Comparison of ENCODE assay signal across 18 cellular contexts in the genomic region with DNA sequence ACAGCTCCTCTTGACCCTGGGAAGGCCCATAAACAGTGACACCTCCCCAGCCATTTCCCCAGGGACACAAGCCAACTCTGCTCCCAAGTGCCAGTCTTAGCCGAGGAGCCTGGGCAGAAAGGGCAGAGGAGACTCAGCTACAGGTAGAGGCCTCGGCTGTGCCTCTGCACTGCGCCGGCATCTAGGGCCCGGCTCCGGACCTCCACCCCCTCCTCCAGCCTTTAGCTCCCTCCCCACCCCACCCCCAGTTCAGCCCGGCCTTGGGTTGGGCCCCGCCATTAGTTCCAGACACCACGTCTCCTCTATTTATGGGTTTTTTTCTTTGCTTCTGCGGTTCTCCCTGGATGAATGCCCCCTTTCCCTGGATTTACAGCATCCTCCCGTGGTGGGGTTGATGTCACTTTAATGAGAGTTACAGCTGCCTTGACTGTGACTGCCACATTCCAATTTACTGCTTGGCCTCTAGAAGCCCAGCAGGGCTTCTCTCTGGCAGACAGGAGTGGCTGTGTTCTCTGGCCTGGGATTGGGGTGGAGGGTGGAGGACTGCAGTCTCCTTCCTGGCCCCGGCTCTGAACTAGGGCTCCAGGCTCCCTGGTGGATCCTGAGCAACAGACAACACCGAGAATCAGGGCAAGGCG. TPM values are rescaled to one million over a fixed set of nuclear protein-coding genes. Genes with fewer than 3 reads are reported as not detected.
DNase-seq lines count a peak whose midpoint lies in the region; ATAC-seq and TF ChIP-seq lines count a peak whose summit lies in the region.
"Had no signal": no experiment of that assay in that cellular context is flagged by ENCODE, and none has a peak within 500 bp of the region (broad histone marks: within the 10 kb centered on the region; RNA-seq: fewer than 3 reads in every experiment).

No MANE protein-coding gene starts in this region.

- in situ Hi-C loops in ACHN (cut with HindIII; ENCODE audit: low pct_ligation_motif_present, low pct_unique_long_range_greater_than_20kb, low sequenced_read_pairs): no loop called here

- H3K4me3 Mint-ChIP-seq in WTC11: no peak overlapping the region; the same call in 1 of the 2 replicates
- H3K4me3 Mint-ChIP-seq in activated CD4-positive, alpha-beta memory T cell treated with anti-CD3 and anti-CD28 coated beads, Interleukin-2, amount 10 ng/mL, durations not matched to agents 7 days and 5 days: no peak overlapping the region
- H3K4me3 Mint-ChIP-seq: activated T-cell treated with anti-CD3 and anti-CD28 coated beads, Interleukin-2, amount 50 U/mL, for 72 hours had no signal

- TF ChIP-seq CTCF in WTC11 (IDR thresholded peaks at IDR 0.05): no peak
- TF ChIP-seq CTCF in omental fat pad (IDR thresholded peaks at IDR 0.05): no peak

- H3K4me1 Mint-ChIP-seq in WTC11: peaks cover 47% of the 10 kb centered on the region
- H3K4me1 Mint-ChIP-seq in activated CD4-positive, alpha-beta memory T cell treated with anti-CD3 and anti-CD28 coated beads, Interleukin-2, amount 10 ng/mL, durations not matched to agents 7 days and 5 days: no peaks in the 10 kb centered on the region

- no peaks in the 10 kb centered on the region for H3K9me3 Mint-ChIP-seq in WTC11
- no peaks in the 10 kb centered on the region for H3K9me3 Mint-ChIP-seq in activated CD4-positive, alpha-beta memory T cell treated with anti-CD3 and anti-CD28 coated beads, Interleukin-2, amount 10 ng/mL, durations not matched to agents 7 days and 5 days
- H3K9me3 Mint-ChIP-seq: activated T-cell treated with anti-CD3 and anti-CD28 coated beads, Interleukin-2, amount 50 U/mL, for 72 hours had no signal

- intact Hi-C loops in sciatic nerve (cut with DNase I): no loop called here

- no peak overlapping the region for H3K27ac Mint-ChIP-seq in WTC11
- H3K27ac Mint-ChIP-seq in activated CD4-positive, alpha-beta memory T cell treated with anti-CD3 and anti-CD28 coated beads, Interleukin-2, amount 10 ng/mL, durations not matched to agents 7 days and 5 days: no peak overlapping the region
- H3K27ac Mint-ChIP-seq: activated T-cell treated with anti-CD3 and anti-CD28 coated beads, Interleukin-2, amount 50 U/mL, for 72 hours had no signal

- POLR2A ChIA-PET in WTC11 (lab: Charles Lee): interaction anchor here (1.0 kb wide), 1 partner anchor 28 kb away, joined by 3 read pairs; no protein-coding TSS in a partner anchor
- POLR2A ChIA-PET in activated CD4-positive, alpha-beta memory T cell treated with anti-CD3 and anti-CD28 coated beads, Interleukin-2, amount 10 ng/mL, durations not matched to agents 7 days and 5 days (lab: Charles Lee): no interaction called here

- DNase-seq in EH (ENCODE audit: low read depth) (peak; percentile 80), WTC11 (ENCODE audit: low spot score) (no peak), iPS-NIHi11 (ENCODE audit: low spot score) (peak; percentile 62), sciatic nerve (ENCODE audit: low spot score) (no peak), SKM-1 (lab: John Stamatoyannopoulos, UW; ENCODE audit: unreplicated experiment) (no peak), omental fat pad (ENCODE audit: low spot score) (no peak), ACHN (no peak)
- DNase-seq in activated CD4-positive, alpha-beta memory T cell treated with anti-CD3 and anti-CD28 coated beads, Interleukin-2, amount 10 ng/mL, durations not matched to agents 7 days and 5 days: no peak
- DNase-seq: activated T-cell treated with anti-CD3 and anti-CD28 coated beads, Interleukin-2, amount 50 U/mL, for 72 hours; BE2C; DMS79 treated with DMSO at 0.1 percent for 48 hours; foreskin keratinocyte; Kasumi-1; kidney glomerular epithelial cell; NCI-H187 treated with DMSO at 0.1 percent for 48 hours; stimulated activated CD4-positive, alpha-beta T cell treated with anti-CD3 and anti-CD28 coated beads, Interleukin-15, amount 100 ng/mL, for 24 hours had no signal

- peaks cover 79% of the 10 kb centered on the region for H3K27me3 Mint-ChIP-seq in WTC11 (ENCODE audit: low read depth)
- H3K27me3 Mint-ChIP-seq in activated CD4-positive, alpha-beta memory T cell treated with anti-CD3 and anti-CD28 coated beads, Interleukin-2, amount 10 ng/mL, durations not matched to agents 7 days and 5 days: peaks cover 18% of the 10 kb centered on the region

- H3K36me3 Mint-ChIP-seq in WTC11: no peaks in the 10 kb centered on the region
- H3K36me3 Mint-ChIP-seq in activated CD4-positive, alpha-beta memory T cell treated with anti-CD3 and anti-CD28 coated beads, Interleukin-2, amount 10 ng/mL, durations not matched to agents 7 days and 5 days (ENCODE audit: low read depth): no peaks in the 10 kb centered on the region

- ATAC-seq in WTC11 (peak; percentile 70), sciatic nerve (peak; percentile 84), omental fat pad (ENCODE audit: low FRiP score) (no peak)
- ATAC-seq: activated T-cell treated with anti-CD3 and anti-CD28 coated beads, Interleukin-2, amount 50 U/mL, for 72 hours; foreskin keratinocyte; GM12878 had no signal

- CTCF ChIA-PET in WTC11 (lab: Charles Lee): interaction anchor here (0.6 to 11.0 kb wide), 13 partner anchors 10 to 306 kb away, joined by 3 to 109 read pairs (median 4); no protein-coding TSS in a partner anchor
- CTCF ChIA-PET in activated CD4-positive, alpha-beta memory T cell treated with anti-CD3 and anti-CD28 coated beads, Interleukin-2, amount 10 ng/mL, durations not matched to agents 7 days and 5 days (lab: Charles Lee): no interaction called here

TF ChIP-seq in WTC11, 78 proteins besides CTCF, POLR2A, EP300 and RAD21:
- TF ChIP-seq ESRRA (CRISPR knock-in tag; IDR thresholded peaks at IDR 0.05; ENCODE audit: borderline replicate concordance): no peak

RNA-seq across cellular contexts. Expression of a gene that starts 13.5 kb away (rescaled TPM):
- 3.2 to 5.6 TPM (median 4.2 TPM) in 3 replicates for total RNA-seq in WTC11 (2021)
- total RNA-seq in sciatic nerve: 183 TPM
- total RNA-seq in omental fat pad: 10 to 100 TPM; 32.3 to 97.4 (median 67.0) TPM
- 1 to 10 TPM; 1.4 to 2.0 TPM for total RNA-seq in activated CD4-positive, alpha-beta memory T cell treated with anti-CD3 and anti-CD28 coated beads, Interleukin-2, amount 10 ng/mL, durations not matched to agents 7 days and 5 days

RNA-seq across cellular contexts. Expression of a gene that starts 42.6 kb away (rescaled TPM):
- total RNA-seq in WTC11 (2021): 0.37 to 0.78 TPM (median 0.61 TPM) in 3 replicates
- total RNA-seq in sciatic nerve: not detected
- under 1 TPM in 2 of 4 donors, not detected in 2; 0.19 to 0.24 TPM for total RNA-seq in omental fat pad
- not detected for total RNA-seq in activated CD4-positive, alpha-beta memory T cell treated with anti-CD3 and anti-CD28 coated beads, Interleukin-2, amount 10 ng/mL, durations not matched to agents 7 days and 5 days

RNA-seq across cellular contexts. Expression of a gene that starts 59.5 kb away (rescaled TPM):
- total RNA-seq in WTC11 (2021) (0.11 to 0.39 TPM (median 0.27 TPM) in 3 replicates), sciatic nerve (33.2 TPM), omental fat pad (1 to 10 TPM; 1.3 to 5.7 (median 3.0) TPM)
- total RNA-seq in activated CD4-positive, alpha-beta memory T cell treated with anti-CD3 and anti-CD28 coated beads, Interleukin-2, amount 10 ng/mL, durations not matched to agents 7 days and 5 days: not detected
- total RNA-seq: activated T-cell treated with anti-CD3 and anti-CD28 coated beads, Interleukin-2, amount 50 U/mL, for 72 hours; GM12878; T-helper 1 cell treated with Interleukin-12 subunit alpha and Interleukin-12 subunit beta and Interleukin-4 antibody, amounts not matched to agents 30 ng/mL and 1 ng/mL, for 36 hours had no signal

Comparison
In these comparisons a context has a peak if more than half of its experiments do, and no peak if none do; other contexts are left out.
1. DNase-seq: peak in EH (single experiment) and iPS-NIHi11 (single experiment); none in WTC11 (single experiment), sciatic nerve (single experiment), SKM-1 (single experiment), omental fat pad (single experiment), activated CD4-positive, alpha-beta memory T cell treated with anti-CD3 and anti-CD28 coated beads, Interleukin-2, amount 10 ng/mL, durations not matched to agents 7 days and 5 days (single experiment) and ACHN (single experiment).